Comparison of ENCODE assay signal across 1 cellular context in genomic region chr10:121594076-121594475, GRCh38.
TF ChIP-seq lines count a peak whose summit lies in the region.

No MANE protein-coding gene starts in this region.

TF ChIP-seq in GM23338, 12 proteins besides CTCF, POLR2A, EP300 and RAD21 (continued from another document):
- TF ChIP-seq, protein P1, sequence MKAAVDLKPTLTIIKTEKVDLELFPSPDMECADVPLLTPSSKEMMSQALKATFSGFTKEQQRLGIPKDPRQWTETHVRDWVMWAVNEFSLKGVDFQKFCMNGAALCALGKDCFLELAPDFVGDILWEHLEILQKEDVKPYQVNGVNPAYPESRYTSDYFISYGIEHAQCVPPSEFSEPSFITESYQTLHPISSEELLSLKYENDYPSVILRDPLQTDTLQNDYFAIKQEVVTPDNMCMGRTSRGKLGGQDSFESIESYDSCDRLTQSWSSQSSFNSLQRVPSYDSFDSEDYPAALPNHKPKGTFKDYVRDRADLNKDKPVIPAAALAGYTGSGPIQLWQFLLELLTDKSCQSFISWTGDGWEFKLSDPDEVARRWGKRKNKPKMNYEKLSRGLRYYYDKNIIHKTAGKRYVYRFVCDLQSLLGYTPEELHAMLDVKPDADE (IDR thresholded peaks at IDR 0.05) = no peak
- TF ChIP-seq ZNF114 (CRISPR knock-in tag; IDR thresholded peaks at IDR 0.05) (no peak), JUNB (IDR thresholded peaks at IDR 0.05; ENCODE audit: unreplicated experiment) (no peak), POLR2AphosphoS5 (IDR thresholded peaks at IDR 0.05; ENCODE audit: low read depth) (no peak), EZH2 (IDR thresholded peaks at IDR 0.05; ENCODE audit: low read depth, unreplicated experiment) (no peak)
